In the genomic region with DNA sequence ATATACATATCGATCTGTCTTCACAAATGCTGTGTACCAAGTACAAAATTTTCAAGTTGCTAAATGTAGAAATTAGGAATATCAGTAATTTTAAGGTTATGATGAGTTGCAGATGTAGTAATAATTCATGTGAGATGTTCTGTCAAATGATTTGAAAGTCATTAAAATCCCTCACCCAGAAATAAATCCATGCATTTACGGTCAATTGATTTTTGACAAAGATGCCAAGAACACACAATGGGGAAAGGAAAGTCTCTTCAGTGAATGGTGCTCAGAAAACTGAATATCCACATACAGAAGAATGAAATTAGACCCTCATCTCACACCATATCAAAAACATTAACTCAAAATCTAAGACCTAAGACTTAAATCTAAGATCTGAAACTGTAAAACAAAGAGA, we compare ENCODE assay signal across 26 cellular contexts. TPM values are rescaled to one million over a fixed set of nuclear protein-coding genes. Genes with fewer than 3 reads are reported as not detected.
"Had no signal": no experiment of that assay in that cellular context is flagged by ENCODE, and none has a peak within 500 bp of the region (broad histone marks: within the 10 kb centered on the region; RNA-seq: fewer than 3 reads in every experiment).

No MANE protein-coding gene starts in this region.

- ATAC-seq: mucosa of descending colon; naive thymus-derived CD4-positive, alpha-beta T cell; natural killer cell treated with Interleukin-12 subunit alpha and Interleukin-12 subunit beta and Interleukin-15 and Interleukin-18, amount 100 ng/mL, for 72 hours; right cardiac atrium; sciatic nerve; stimulated activated effector memory CD8-positive, alpha-beta T cell treated with anti-CD3 and anti-CD28 coated beads, Interleukin-12 subunit alpha, Interleukin-12 subunit beta, amount 100 ng/mL, for 72 hours; upper lobe of right lung had no signal

- H3K27ac Mint-ChIP-seq: memory B cell; naive thymus-derived CD4-positive, alpha-beta T cell; natural killer cell treated with Interleukin-12 subunit alpha and Interleukin-12 subunit beta and Interleukin-15 and Interleukin-18, amount 100 ng/mL, for 72 hours; progenitor cell of endocrine pancreas; stimulated activated effector memory CD8-positive, alpha-beta T cell treated with anti-CD3 and anti-CD28 coated beads, Interleukin-12 subunit alpha, Interleukin-12 subunit beta, amount 100 ng/mL, for 72 hours; stimulated activated naive CD8-positive, alpha-beta T cell treated with anti-CD3 and anti-CD28 coated beads, Interleukin-15, Interleukin-2, amounts not matched to agents 100 ng/mL and 50 ng/mL, for 24 hours had no signal

- H3K4me2 ChIP-seq: hepatocyte had no signal

- H3K27ac ChIP-seq: hepatocyte, left ventricle myocardium inferior, ovary, skin epidermis, suprapubic skin, thoracic aorta, tibial artery, upper lobe of right lung had no signal

- H3K9me3 ChIP-seq: left ventricle myocardium inferior, mucosa of descending colon, ovary, suprapubic skin, thoracic aorta, tibial artery, upper lobe of right lung had no signal

- H3K4me3 ChIP-seq: hepatocyte, left ventricle myocardium inferior, mucosa of descending colon, ovary, skin epidermis, suprapubic skin, thoracic aorta, tibial artery, upper lobe of right lung had no signal

- H3K27me3 ChIP-seq: hepatocyte, ovary, suprapubic skin, tibial artery, upper lobe of right lung had no signal

- H3K4me3 Mint-ChIP-seq: memory B cell; naive thymus-derived CD4-positive, alpha-beta T cell; natural killer cell treated with Interleukin-12 subunit alpha and Interleukin-12 subunit beta and Interleukin-15 and Interleukin-18, amount 100 ng/mL, for 72 hours; neural crest cell; stimulated activated effector memory CD8-positive, alpha-beta T cell treated with anti-CD3 and anti-CD28 coated beads, Interleukin-12 subunit alpha, Interleukin-12 subunit beta, amount 100 ng/mL, for 72 hours; stimulated activated naive CD8-positive, alpha-beta T cell treated with anti-CD3 and anti-CD28 coated beads, Interleukin-15, Interleukin-2, amounts not matched to agents 100 ng/mL and 50 ng/mL, for 24 hours had no signal

- H3K4me1 Mint-ChIP-seq: memory B cell; naive thymus-derived CD4-positive, alpha-beta T cell; stimulated activated effector memory CD8-positive, alpha-beta T cell treated with anti-CD3 and anti-CD28 coated beads, Interleukin-12 subunit alpha, Interleukin-12 subunit beta, amount 100 ng/mL, for 72 hours had no signal

- H3K27me3 Mint-ChIP-seq: progenitor cell of endocrine pancreas had no signal

- H3K36me3 Mint-ChIP-seq: memory B cell; natural killer cell treated with Interleukin-12 subunit alpha and Interleukin-12 subunit beta and Interleukin-15 and Interleukin-18, amount 100 ng/mL, for 72 hours; stimulated activated effector memory CD8-positive, alpha-beta T cell treated with anti-CD3 and anti-CD28 coated beads, Interleukin-12 subunit alpha, Interleukin-12 subunit beta, amount 100 ng/mL, for 72 hours had no signal

- H2AFZ ChIP-seq: hepatocyte had no signal

- DNase-seq: islet precursor cell; left ventricle myocardium inferior; midbrain; mucosa of descending colon; naive thymus-derived CD4-positive, alpha-beta T cell; ovary; right cardiac atrium; stimulated activated CD4-positive, alpha-beta T cell treated with anti-CD3 and anti-CD28 coated beads, Interleukin-12 subunit alpha, Interleukin-12 subunit beta, amount 100 ng/mL, for 4 hours; stimulated activated CD4-positive, alpha-beta T cell treated with anti-CD3 and anti-CD28 coated beads, Interleukin-15, amount 100 ng/mL, for 24 hours; stimulated activated CD4-positive, alpha-beta T cell treated with anti-CD3 and anti-CD28 coated beads, Interleukin-2, amount 100 ng/mL, for 24 hours; stimulated activated CD4-positive, alpha-beta T cell treated with anti-CD3 and anti-CD28 coated beads, Interleukin-4, amount 100 ng/mL, for 1 hour; stimulated activated naive CD4-positive, alpha-beta T cell; tibial artery; trophoblast cell; upper lobe of right lung had no signal

- H3K9me3 Mint-ChIP-seq: neural crest cell; stimulated activated effector memory CD8-positive, alpha-beta T cell treated with anti-CD3 and anti-CD28 coated beads, Interleukin-12 subunit alpha, Interleukin-12 subunit beta, amount 100 ng/mL, for 72 hours; stimulated activated naive CD8-positive, alpha-beta T cell treated with anti-CD3 and anti-CD28 coated beads, Interleukin-15, Interleukin-2, amounts not matched to agents 100 ng/mL and 50 ng/mL, for 24 hours had no signal

- H3K36me3 ChIP-seq: left ventricle myocardium inferior, ovary, suprapubic skin, thoracic aorta, tibial artery, upper lobe of right lung had no signal

- H3K79me2 ChIP-seq: hepatocyte had no signal

- H3K4me1 ChIP-seq: left ventricle myocardium inferior, suprapubic skin, tibial artery, upper lobe of right lung had no signal

RNA-seq across cellular contexts. Expression of a gene that starts 12.9 kb away (rescaled TPM):
- total RNA-seq: natural killer cell treated with Interleukin-12 subunit alpha and Interleukin-12 subunit beta and Interleukin-15 and Interleukin-18, amount 100 ng/mL, for 72 hours had no signal
